36 cellular contexts compared by ENCODE assay signal in the genomic region with DNA sequence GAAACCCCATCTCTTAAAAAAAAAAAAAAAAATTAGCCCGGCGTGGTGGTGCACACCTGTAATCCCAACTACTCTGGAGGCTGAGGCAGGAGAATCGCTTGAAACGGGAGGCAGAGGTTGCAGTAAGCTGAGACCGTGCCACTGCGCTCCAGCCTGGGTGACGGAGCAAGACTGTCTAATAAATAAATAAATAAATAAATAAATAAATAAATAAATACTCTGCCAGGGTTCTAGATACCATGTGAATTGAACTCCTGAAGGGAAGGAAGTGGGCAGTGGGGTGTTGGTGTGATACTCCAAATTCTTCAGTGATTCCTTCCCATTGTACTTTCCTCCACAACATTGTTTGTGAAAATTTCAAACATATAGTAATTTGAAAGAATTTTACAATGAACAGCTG.
"Had no signal": no experiment of that assay in that cellular context is flagged by ENCODE, and none has a peak within 500 bp of the region (broad histone marks: within the 10 kb centered on the region; RNA-seq: fewer than 3 reads in every experiment).

No MANE protein-coding gene starts in this region.

- H3K9me3 ChIP-seq: MG63 had no signal

- H3K36me3 ChIP-seq: MG63 had no signal

- H3K4me3 ChIP-seq: MG63 had no signal

- DNase-seq: Karpas-422, Kasumi-1, MG63, MM.1S, MV-4-11, NCI-H1048, NCI-H1092, NCI-H1092 treated with DMSO at 0.1 percent for 48 hours, NCI-H1105, NCI-H1105 treated with DMSO at 0.1 percent for 48 hours, NCI-H1417, NCI-H1417 treated with DMSO at 0.1 percent for 48 hours, NCI-H1436, NCI-H1436 treated with DMSO at 0.1 percent for 48 hours, NCI-H146, NCI-H1694, NCI-H1694 treated with DMSO at 0.1 percent for 48 hours, NCI-H187, NCI-H187 treated with DMSO at 0.1 percent for 48 hours, NCI-H1930, NCI-H2029, NCI-H2029 treated with DMSO at 0.1 percent for 48 hours, NCI-H2081, NCI-H2081 treated with DMSO at 0.1 percent for 48 hours, NCI-H2107, NCI-H2171, NCI-H2171 treated with DMSO at 0.1 percent for 48 hours, NCI-H2227 treated with DMSO at 0.1 percent for 48 hours, NCI-H226, NCI-H345, NCI-H446, NCI-H446 treated with DMSO at 0.1 percent for 48 hours, NCI-H510A, NCI-H510A treated with DMSO at 0.1 percent for 48 hours, NCI-H524, NCI-H524 treated with DMSO at 0.1 percent for 48 hours had no signal
